In the genomic region with DNA sequence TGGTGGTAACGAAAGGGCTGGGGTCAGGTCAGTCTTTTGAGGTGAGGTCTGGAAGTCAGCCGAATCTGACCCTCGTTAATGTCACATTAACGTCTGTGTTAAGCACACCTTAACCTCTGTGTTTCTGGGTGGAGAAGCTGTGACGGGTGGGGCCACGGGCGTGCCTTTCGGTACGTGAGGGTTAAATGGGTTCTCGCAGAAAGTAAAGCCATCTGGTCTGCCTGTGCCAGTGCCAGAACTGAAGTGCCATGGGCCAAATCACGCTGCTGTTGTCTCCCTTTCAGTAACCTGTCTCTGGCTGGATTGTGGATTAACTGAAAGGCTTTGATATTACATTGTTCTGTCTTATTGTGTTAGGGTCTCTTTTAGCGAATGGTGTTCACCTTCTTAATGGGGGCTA, we compare ENCODE assay signal across 28 cellular contexts. TPM values are rescaled to one million over a fixed set of nuclear protein-coding genes. Genes with fewer than 3 reads are reported as not detected.
A peak's percentile ranks its signal among the peaks of the same experiment; 100 is the strongest.
DNase-seq lines count a peak whose midpoint lies in the region; ATAC-seq and TF ChIP-seq lines count a peak whose summit lies in the region.
"Had no signal": no experiment of that assay in that cellular context is flagged by ENCODE, and none has a peak within 500 bp of the region (broad histone marks: within the 10 kb centered on the region; RNA-seq: fewer than 3 reads in every experiment).

No MANE protein-coding gene starts in this region.

- H3K27ac ChIP-seq in right cardiac atrium (ENCODE audit: low read length): no peak overlapping the region
- H3K27ac ChIP-seq: BLaER1, dorsolateral prefrontal cortex, KMS-11, PC-9, prostate gland, tibial artery had no signal

- DNase-seq in left ventricle myocardium superior (no peak), right cardiac atrium (no peak), NCI-H446 treated with DMSO at 0.1 percent for 48 hours (lab: John Stamatoyannopoulos, UW) (peak; percentile 63), mucosa of descending colon (peak; percentile 56 to 64 (median 61)), NCI-H1417 (lab: John Stamatoyannopoulos, UW) (no peak)
- DNase-seq: activated CD4-positive, alpha-beta T cell treated with anti-CD3 and anti-CD28 coated beads for 4 hours; activated naive CD8-positive, alpha-beta T cell treated with anti-CD3 and anti-CD28 coated beads, Interleukin-2, amount 50 U/mL, for 24 hours; activated T-cell treated with anti-CD3 and anti-CD28 coated beads, Interleukin-2, amount 50 U/mL, for 48 hours; central memory CD4-positive, alpha-beta T cell; DMS79 treated with DMSO at 0.1 percent for 48 hours; hippocampal formation; immature natural killer cell; mesendoderm; NCI-H1436 treated with DMSO at 0.1 percent for 48 hours; NCI-H226; NK-92 treated with Interleukin-12 subunit alpha and Interleukin-12 subunit beta, amount 100 ng/mL, for 24 hours; PC-9; SHP77; stimulated activated CD8-positive, alpha-beta memory T cell treated with anti-CD3 and anti-CD28 coated beads, Interleukin-4, amount 100 ng/mL, for 48 hours; tibial artery had no signal

- H3K4me3 ChIP-seq in right cardiac atrium (ENCODE audit: low read length) (no peak overlapping the region), mucosa of descending colon (no peak overlapping the region)
- H3K4me3 ChIP-seq: BLaER1, dorsolateral prefrontal cortex, HAP-1, PC-9, prostate gland, tibial artery had no signal

- ATAC-seq in left ventricle myocardium superior: peak; percentile 30
- no peak for ATAC-seq in right cardiac atrium
- peak; percentile 81 for ATAC-seq in mucosa of descending colon
- no peak for ATAC-seq in HG02678 (IDR thresholded peaks at IDR 0.05; ENCODE audit: unreplicated experiment)
- no peak for ATAC-seq in GM19397 (IDR thresholded peaks at IDR 0.05; ENCODE audit: unreplicated experiment)
- ATAC-seq: activated naive CD8-positive, alpha-beta T cell treated with anti-CD3 and anti-CD28 coated beads, Interleukin-2, amount 50 U/mL, for 24 hours; left lobe of liver had no signal

- H3K9me3 ChIP-seq in right cardiac atrium (ENCODE audit: control insufficient read depth, low read length) (no peaks in the 10 kb centered on the region), mucosa of descending colon (no peaks in the 10 kb centered on the region)
- H3K9me3 ChIP-seq: BLaER1, HAP-1, prostate gland, tibial artery had no signal

- no peak for TF ChIP-seq CTCF in mucosa of descending colon (IDR thresholded peaks at IDR 0.05)

- intact Hi-C loops in left ventricle myocardium superior (cut with micrococcal nuclease): no loop called here
- intact Hi-C loops in right cardiac atrium (cut with DNase I): no loop called here
- intact Hi-C loops in mucosa of descending colon (cut with DNase I, micrococcal nuclease): no loop called here

- no peaks in the 10 kb centered on the region for H3K27me3 ChIP-seq in right cardiac atrium (ENCODE audit: control insufficient read depth, insufficient read depth)
- H3K27me3 ChIP-seq: BLaER1, dorsolateral prefrontal cortex, tibial artery had no signal

- H3K4me1 ChIP-seq in right cardiac atrium (ENCODE audit: control insufficient read depth, insufficient read depth, low read length) (no peaks in the 10 kb centered on the region), mucosa of descending colon (ENCODE audit: low read depth) (no peaks in the 10 kb centered on the region)
- H3K4me1 ChIP-seq: HAP-1, prostate gland, tibial artery had no signal

- no peaks in the 10 kb centered on the region for H3K36me3 ChIP-seq in mucosa of descending colon (ENCODE audit: low read depth)

- WGBS in right cardiac atrium: 89% methylated on average over 12 of the region's 12 CpGs

RNA-seq across cellular contexts. Expression of gene URB2, which starts 14.4 kb away (rescaled TPM):
- total RNA-seq in left ventricle myocardium superior: 2.9 TPM
- 1 to 10 TPM; 3.5 to 7.5 (median 4.2) TPM for total RNA-seq in right cardiac atrium
- 1.9 TPM for polyA plus RNA-seq in right cardiac atrium
- total RNA-seq in mucosa of descending colon: 1 to 10 TPM; 5.5 to 8.3 (median 6.7) TPM

RNA-seq across cellular contexts. Expression of gene TAF5L, which starts 14.5 kb away (rescaled TPM):
- total RNA-seq in left ventricle myocardium superior (10.0 TPM), right cardiac atrium (10 to 100 TPM; 10.6 to 19.2 (median 12.1) TPM), mucosa of descending colon (10 to 100 TPM; 21.1 to 25.1 (median 23.4) TPM)
- 6.9 TPM for polyA plus RNA-seq in right cardiac atrium

Comparison
In these comparisons a context has a peak if more than half of its experiments do, and no peak if none do; other contexts are left out.
1. ATAC-seq: peak in left ventricle myocardium superior (single experiment) and mucosa of descending colon (single experiment); none in right cardiac atrium (0 of 2), HG02678 (single experiment) and GM19397 (single experiment).
2. DNase-seq: peak in NCI-H446 treated with DMSO at 0.1 percent for 48 hours (single experiment) and mucosa of descending colon (3 of 3); none in left ventricle myocardium superior (single experiment), right cardiac atrium (0 of 3) and NCI-H1417 (0 of 3).